19 cellular contexts compared by ENCODE assay signal in the genomic region with DNA sequence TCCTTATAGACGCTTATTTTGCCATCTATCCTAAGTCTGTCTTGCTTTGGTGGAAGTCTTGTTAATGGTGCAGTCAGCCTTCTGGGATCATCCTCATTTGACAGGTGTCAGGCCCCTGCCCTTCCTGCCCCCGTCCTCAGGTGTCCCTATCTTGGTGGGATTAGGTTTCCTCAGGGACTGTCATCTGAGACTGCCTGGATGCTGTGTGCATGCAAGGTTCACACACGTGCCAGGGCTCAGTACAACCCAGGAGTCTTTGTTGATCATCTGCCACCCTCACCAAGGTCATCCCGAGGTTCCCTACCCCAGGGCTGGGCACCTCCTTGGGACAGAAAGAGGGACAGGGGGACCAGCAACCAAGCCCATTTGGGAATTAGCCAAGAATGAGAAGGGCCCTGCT. TPM values are rescaled to one million over a fixed set of nuclear protein-coding genes. Genes with fewer than 3 reads are reported as not detected.
DNase-seq lines count a peak whose midpoint lies in the region; ATAC-seq and TF ChIP-seq lines count a peak whose summit lies in the region.
"Had no signal": no experiment of that assay in that cellular context is flagged by ENCODE, and none has a peak within 500 bp of the region (broad histone marks: within the 10 kb centered on the region; RNA-seq: fewer than 3 reads in every experiment).

No MANE protein-coding gene starts in this region.

- H3K9me3 Mint-ChIP-seq in CD14-positive monocyte (peaks cover 0 to 2% (median 0%) of the 10 kb centered on the region in 7 donors), natural killer cell (no peaks in the 10 kb centered on the region)
- H3K9me3 Mint-ChIP-seq: CD4-positive, CD25-positive, alpha-beta regulatory T cell had no signal

- ATAC-seq in natural killer cell, result no peak
- ATAC-seq: SK-N-SH treated with all-trans-retinoic acid at 6 μM for 48 hours had no signal

- DNase-seq in CD14-positive monocyte (ENCODE audit: low spot score), result no peak
- peak; percentile 91 for DNase-seq in NCI-H2171 treated with DMSO at 0.1 percent for 48 hours (lab: John Stamatoyannopoulos, UW)
- peak; percentile 75 for DNase-seq in left kidney (ENCODE audit: low read depth, low spot score)
- no peak for DNase-seq in H4 (ENCODE audit: low spot score)
- DNase-seq in activated gamma-delta T cell (lab: John Stamatoyannopoulos, UW), result no peak
- DNase-seq in natural killer cell, result no peak
- DNase-seq: CD4-positive, CD25-positive, alpha-beta regulatory T cell; DMS153; DND-41; KG1; MM.1S; NCI-H2029; NCI-H345; NCI-H510A treated with DMSO at 0.1 percent for 48 hours; SJCRH30 had no signal

- peaks cover 53 to 75% of the 10 kb centered on the region in 2 donors for H3K36me3 Mint-ChIP-seq in CD14-positive monocyte
- no peaks in the 10 kb centered on the region for H3K36me3 Mint-ChIP-seq in natural killer cell
- H3K36me3 Mint-ChIP-seq: CD4-positive, CD25-positive, alpha-beta regulatory T cell had no signal

- H3K27ac Mint-ChIP-seq in CD14-positive monocyte (peak overlapping the region in 4 of 7 donors; percentile 32 to 58 (median 52)), natural killer cell (no peak overlapping the region)
- H3K27ac Mint-ChIP-seq: B cell; CD4-positive, CD25-positive, alpha-beta regulatory T cell had no signal

- no peak overlapping the region for H3K4me3 Mint-ChIP-seq in CD14-positive monocyte
- no peak overlapping the region for H3K4me3 Mint-ChIP-seq in natural killer cell
- H3K4me3 Mint-ChIP-seq: B cell; CD4-positive, CD25-positive, alpha-beta regulatory T cell had no signal

- H3K4me1 ChIP-seq in skeletal muscle tissue (ENCODE audit: control insufficient read depth in 3 of 3, insufficient read depth in 3 of 3, low read length in 3 of 3), result peaks cover 55 to 71% (median 67%) of the 10 kb centered on the region in 3 donors
- H3K4me1 ChIP-seq: HAP-1 had no signal

- peak overlapping the region in 1 of 3 donors; percentile 17 for H3K4me3 ChIP-seq in skeletal muscle tissue (ENCODE audit: low read length in 3 of 3)
- H3K4me3 ChIP-seq: HAP-1, SJCRH30 had no signal

- no peaks in the 10 kb centered on the region for H3K9me3 ChIP-seq in skeletal muscle tissue (ENCODE audit: control insufficient read depth in 3 of 3, low read length in 3 of 3)
- H3K9me3 ChIP-seq: HAP-1, SJCRH30 had no signal

- H3K27me3 Mint-ChIP-seq in CD14-positive monocyte (ENCODE audit: low read depth in 3 of 3) (peaks cover 0 to 2% (median 0%) of the 10 kb centered on the region in 3 donors), natural killer cell (ENCODE audit: low read depth in 2 of 2) (no peaks in the 10 kb centered on the region)
- H3K27me3 Mint-ChIP-seq: B cell had no signal

- H3K4me1 Mint-ChIP-seq in CD14-positive monocyte (peaks cover 40% of the 10 kb centered on the region), natural killer cell (peaks cover 0 to 5% of the 10 kb centered on the region in 2 donors)
- H3K4me1 Mint-ChIP-seq: B cell; CD4-positive, CD25-positive, alpha-beta regulatory T cell had no signal

- intact Hi-C loops in CD14-positive monocyte (cut with micrococcal nuclease), result no loop called here
- intact Hi-C loops in natural killer cell (cut with micrococcal nuclease), result no loop called here

- peak overlapping the region; percentile 96 for H3K27ac ChIP-seq in skeletal muscle tissue (ENCODE audit: low read depth, low read length)
- H3K27ac ChIP-seq: SJCRH30 had no signal

- peak overlapping the region in 1 of 3 donors; percentile 60 for H3K9ac ChIP-seq in skeletal muscle tissue (ENCODE audit: low read depth in 1 of 3, low read length in 3 of 3)

- H3K27me3 ChIP-seq in skeletal muscle tissue (ENCODE audit: control insufficient read depth in 3 of 3, insufficient read depth in 3 of 3, low read length in 3 of 3), result no peaks in the 10 kb centered on the region
- H3K27me3 ChIP-seq: SJCRH30 had no signal

- TF ChIP-seq CTCF in CD14-positive monocyte (IDR thresholded peaks at IDR 0.05) (no peak), natural killer cell (IDR thresholded peaks at IDR 0.05) (no peak)

- H3K36me3 ChIP-seq in skeletal muscle tissue (ENCODE audit: control insufficient read depth in 3 of 3, insufficient read depth in 3 of 3, low read length in 3 of 3), result peaks cover 18 to 40% (median 36%) of the 10 kb centered on the region in 3 donors
- H3K36me3 ChIP-seq: HAP-1, SJCRH30 had no signal

RNA-seq across cellular contexts. Expression of gene PADI2, which starts 18.0 kb away (rescaled TPM):
- polyA plus RNA-seq in CD14-positive monocyte, result 10 to 100 TPM; 18.6 to 61.7 TPM
- total RNA-seq in skeletal muscle tissue (33.9 TPM), natural killer cell (1 to 10 TPM in 1 of 3 donors, under 1 TPM in 2; 0.56 to 2.5 (median 0.88) TPM)
- total RNA-seq in H4 (2014; rRNA removed; shearing (Covaris generic)), result 0.08 and 0.12 TPM in 2 replicates
- total RNA-seq: CD4-positive, CD25-positive, alpha-beta regulatory T cell had no signal

RNA-seq across cellular contexts. Expression of gene SDHB, which starts 47.4 kb away (rescaled TPM):
- 100 to 1,000 TPM; 241 to 275 TPM for polyA plus RNA-seq in CD14-positive monocyte
- total RNA-seq in skeletal muscle tissue, result 163 TPM
- total RNA-seq in H4 (2014; rRNA removed; shearing (Covaris generic)), result 322 and 356 TPM in 2 replicates
- 10 to 100 TPM; 56.8 to 62.6 (median 59.5) TPM for total RNA-seq in natural killer cell

Comparison
In these comparisons a context has a peak if more than half of its experiments do, and no peak if none do; other contexts are left out.
1. DNase-seq: peak in NCI-H2171 treated with DMSO at 0.1 percent for 48 hours (single experiment) and left kidney (single experiment); none in CD14-positive monocyte (single experiment), H4 (single experiment), activated gamma-delta T cell (single experiment) and natural killer cell (single experiment).
2. H3K27ac Mint-ChIP-seq: peak in CD14-positive monocyte (4 of 7); none in natural killer cell (0 of 2).
3. RNA of gene PADI2, which starts 18.0 kb away (total RNA-seq): 33.9 TPM in skeletal muscle tissue (single experiment); 0.56 to 2.5 TPM in natural killer cell and 0.08 to 0.12 TPM in H4; every median in the first group is over 10 times any median in the second.